10 cellular contexts compared by ENCODE assay signal in genomic region chrX:112779139-112779538, GRCh38.
DNase-seq lines count a peak whose midpoint lies in the region; ATAC-seq and TF ChIP-seq lines count a peak whose summit lies in the region.
"Had no signal": no experiment of that assay in that cellular context is flagged by ENCODE, and none has a peak within 500 bp of the region (broad histone marks: within the 10 kb centered on the region; RNA-seq: fewer than 3 reads in every experiment).

No MANE protein-coding gene starts in this region.

- peaks cover 13% of the 10 kb centered on the region for H3K27me3 ChIP-seq in osteoblast (ENCODE audit: insufficient read depth, low read length)

- H3K27ac ChIP-seq in osteoblast (ENCODE audit: low read depth, low read length): no peak overlapping the region
- H3K27ac ChIP-seq: BLaER1 treated with 17β-estradiol and CSF1 and Interleukin-3, amounts not matched to agents 10 nM and 100 nM had no signal

- POLR2A ChIA-PET in activated CD4-positive, alpha-beta T cell treated with anti-CD3 and anti-CD28 coated beads for 36 hours (lab: Charles Lee): no interaction called here

- H3K9me3 Mint-ChIP-seq in stimulated activated naive B cell treated with anti-CD40 and anti-IgM and Interleukin-4, amounts not matched to agents 10 μg/mL and 1 μg/mL and 100 μg/mL, for 72 hours: peaks cover 0 to 2% of the 10 kb centered on the region in 2 donors
- H3K9me3 Mint-ChIP-seq in activated CD4-positive, alpha-beta T cell treated with anti-CD3 and anti-CD28 coated beads for 36 hours (ENCODE audit: low read depth): no peaks in the 10 kb centered on the region
- H3K9me3 Mint-ChIP-seq: CD8-positive, alpha-beta T cell had no signal

- no peaks in the 10 kb centered on the region for H3K36me3 ChIP-seq in osteoblast (ENCODE audit: insufficient read depth, low read length)

- no peaks in the 10 kb centered on the region for H3K4me1 ChIP-seq in osteoblast (ENCODE audit: insufficient read depth, low read length)

- no peaks in the 10 kb centered on the region for H4K20me1 ChIP-seq in osteoblast (ENCODE audit: insufficient read depth, low read length)

- peak; percentile 11 for DNase-seq in D341Med (ENCODE audit: low spot score)
- DNase-seq in LHCN-M2 (ENCODE audit: low read depth): peak; percentile 20
- DNase-seq in osteoblast (ENCODE audit: insufficient read length, low spot score, missing footprints): peak; percentile 54
- no peak for DNase-seq in stimulated activated naive B cell treated with anti-CD40 and anti-IgM and Interleukin-4, amounts not matched to agents 10 μg/mL and 1 μg/mL and 100 μg/mL, for 72 hours
- DNase-seq in activated CD4-positive, alpha-beta T cell treated with anti-CD3 and anti-CD28 coated beads for 36 hours: no peak
- DNase-seq: CD8-positive, alpha-beta T cell; H9 had no signal

- intact Hi-C loops in activated CD4-positive, alpha-beta T cell treated with anti-CD3 and anti-CD28 coated beads for 36 hours (cut with DNase I, micrococcal nuclease): no loop called here

- no peak overlapping the region for H3K4me3 Mint-ChIP-seq in stimulated activated naive B cell treated with anti-CD40 and anti-IgM and Interleukin-4, amounts not matched to agents 10 μg/mL and 1 μg/mL and 100 μg/mL, for 72 hours
- no peak overlapping the region for H3K4me3 Mint-ChIP-seq in activated CD4-positive, alpha-beta T cell treated with anti-CD3 and anti-CD28 coated beads for 36 hours
- H3K4me3 Mint-ChIP-seq: B cell; CD8-positive, alpha-beta T cell; H9 had no signal

- no peaks in the 10 kb centered on the region for H3K9me3 ChIP-seq in osteoblast (ENCODE audit: low read depth, low read length)

- H3K27me3 Mint-ChIP-seq in stimulated activated naive B cell treated with anti-CD40 and anti-IgM and Interleukin-4, amounts not matched to agents 10 μg/mL and 1 μg/mL and 100 μg/mL, for 72 hours: no peaks in the 10 kb centered on the region
- H3K27me3 Mint-ChIP-seq in activated CD4-positive, alpha-beta T cell treated with anti-CD3 and anti-CD28 coated beads for 36 hours: no peaks in the 10 kb centered on the region
- H3K27me3 Mint-ChIP-seq: B cell had no signal

- peak overlapping the region; percentile 53 for H3K27ac Mint-ChIP-seq in stimulated activated naive B cell treated with anti-CD40 and anti-IgM and Interleukin-4, amounts not matched to agents 10 μg/mL and 1 μg/mL and 100 μg/mL, for 72 hours
- H3K27ac Mint-ChIP-seq in activated CD4-positive, alpha-beta T cell treated with anti-CD3 and anti-CD28 coated beads for 36 hours: no peak overlapping the region
- H3K27ac Mint-ChIP-seq: B cell; CD8-positive, alpha-beta T cell; H9 had no signal

- H3K79me2 ChIP-seq in osteoblast (ENCODE audit: insufficient read depth, low read length): no peaks in the 10 kb centered on the region

- no peaks in the 10 kb centered on the region for H3K4me1 Mint-ChIP-seq in stimulated activated naive B cell treated with anti-CD40 and anti-IgM and Interleukin-4, amounts not matched to agents 10 μg/mL and 1 μg/mL and 100 μg/mL, for 72 hours
- H3K4me1 Mint-ChIP-seq in activated CD4-positive, alpha-beta T cell treated with anti-CD3 and anti-CD28 coated beads for 36 hours: no peaks in the 10 kb centered on the region
- H3K4me1 Mint-ChIP-seq: B cell had no signal

- no peak for TF ChIP-seq CTCF in osteoblast (IDR thresholded peaks at IDR 0.05; ENCODE audit: extremely low read depth, low read depth, low read length)

- no peak overlapping the region for H3K4me3 ChIP-seq in osteoblast (ENCODE audit: insufficient read depth, low read length)
- H3K4me3 ChIP-seq: BLaER1 treated with 17β-estradiol and CSF1 and Interleukin-3, amounts not matched to agents 10 nM and 100 nM had no signal

- no peak overlapping the region for H3K4me2 ChIP-seq in osteoblast (ENCODE audit: insufficient read depth, low read length)
- H3K4me2 ChIP-seq: BLaER1 treated with 17β-estradiol and CSF1 and Interleukin-3, amounts not matched to agents 10 nM and 100 nM had no signal

- CTCF ChIA-PET in activated CD4-positive, alpha-beta T cell treated with anti-CD3 and anti-CD28 coated beads for 36 hours (lab: Charles Lee): no interaction called here

- H3K36me3 Mint-ChIP-seq in stimulated activated naive B cell treated with anti-CD40 and anti-IgM and Interleukin-4, amounts not matched to agents 10 μg/mL and 1 μg/mL and 100 μg/mL, for 72 hours: peaks cover 23 to 27% of the 10 kb centered on the region in 2 donors
- peaks cover 2% of the 10 kb centered on the region for H3K36me3 Mint-ChIP-seq in activated CD4-positive, alpha-beta T cell treated with anti-CD3 and anti-CD28 coated beads for 36 hours (ENCODE audit: low read depth)

- no peak for ATAC-seq in stimulated activated naive B cell treated with anti-CD40 and anti-IgM and Interleukin-4, amounts not matched to agents 10 μg/mL and 1 μg/mL and 100 μg/mL, for 72 hours (replicated peaks)
- ATAC-seq in activated CD4-positive, alpha-beta T cell treated with anti-CD3 and anti-CD28 coated beads for 36 hours: no peak
- ATAC-seq in GM19455 (IDR thresholded peaks at IDR 0.05; ENCODE audit: unreplicated experiment): no peak
- ATAC-seq: CD8-positive, alpha-beta T cell had no signal

- no peak overlapping the region for H2AFZ ChIP-seq in osteoblast (ENCODE audit: low read length)

Comparison
In these comparisons a context has a peak if more than half of its experiments do, and no peak if none do; other contexts are left out.
1. DNase-seq: peak in D341Med (single experiment), LHCN-M2 (single experiment) and osteoblast (single experiment); none in stimulated activated naive B cell treated with anti-CD40 and anti-IgM and Interleukin-4, amounts not matched to agents 10 μg/mL and 1 μg/mL and 100 μg/mL, for 72 hours (single experiment) and activated CD4-positive, alpha-beta T cell treated with anti-CD3 and anti-CD28 coated beads for 36 hours (single experiment).